ENCODE assay signal across 8 cellular contexts in genomic region chr19:49017666-49018351, GRCh38. TPM values are rescaled to one million over a fixed set of nuclear protein-coding genes. Genes with fewer than 3 reads are reported as not detected.
DNase-seq lines count a peak whose midpoint lies in the region; ATAC-seq lines count a peak whose summit lies in the region.

No MANE protein-coding gene starts in this region.

- peaks cover 30% of the 10 kb centered on the region for H3K36me3 ChIP-seq in SJSA1

- no peaks in the 10 kb centered on the region for H3K9me3 Mint-ChIP-seq in activated naive CD4-positive, alpha-beta T cell treated with anti-CD3 and anti-CD28 coated beads for 36 hours

- peak; percentile 57 for ATAC-seq in HG02798 (IDR thresholded peaks at IDR 0.05; ENCODE audit: poor library complexity, unreplicated experiment)
- ATAC-seq in Right ventricle myocardium superior (ENCODE audit: poor library complexity), result peak; percentile 73

- CTCF ChIA-PET in activated naive CD4-positive, alpha-beta T cell treated with anti-CD3 and anti-CD28 coated beads for 36 hours (lab: Charles Lee), result interaction anchor here (0.9 to 4.8 kb wide), 5 partner anchors 12 to 24 kb away, joined by 3 to 22 read pairs (median 4); partner anchors contain the start of genes CGB2, GYS1 and RUVBL2

- intact Hi-C loops in activated naive CD4-positive, alpha-beta T cell treated with anti-CD3 and anti-CD28 coated beads for 36 hours (cut with micrococcal nuclease), result loop anchor here (2.0 kb wide), 1 partner anchor 25 kb away; the partner anchor contains the start of genes GYS1 and RUVBL2
- intact Hi-C loops in Right ventricle myocardium superior (cut with DNase I), result no loop called here

- peaks cover 3% of the 10 kb centered on the region for H3K36me3 Mint-ChIP-seq in activated naive CD4-positive, alpha-beta T cell treated with anti-CD3 and anti-CD28 coated beads for 36 hours (ENCODE audit: low read depth)

- no peak overlapping the region for H3K27ac Mint-ChIP-seq in activated naive CD4-positive, alpha-beta T cell treated with anti-CD3 and anti-CD28 coated beads for 36 hours

- no peaks in the 10 kb centered on the region for H3K27me3 ChIP-seq in SJSA1 (replicated peaks)

- peak overlapping the region; percentile 43 for H3K4me3 ChIP-seq in SJSA1

- peak overlapping the region; percentile 74 for H3K4me3 Mint-ChIP-seq in activated naive CD4-positive, alpha-beta T cell treated with anti-CD3 and anti-CD28 coated beads for 36 hours

- peaks cover 27% of the 10 kb centered on the region for H3K4me1 Mint-ChIP-seq in activated naive CD4-positive, alpha-beta T cell treated with anti-CD3 and anti-CD28 coated beads for 36 hours (ENCODE audit: low read depth)

- H3K27me3 Mint-ChIP-seq in activated naive CD4-positive, alpha-beta T cell treated with anti-CD3 and anti-CD28 coated beads for 36 hours (ENCODE audit: low read depth), result peaks cover 8% of the 10 kb centered on the region

- H3K27ac ChIP-seq in SJSA1, result no peak overlapping the region

- H3K9me3 ChIP-seq in SJSA1 (replicated peaks), result 0 out of 2 replicates have a peak, but pooled peaks cover 3% of the 10 kb centered on the region

- peak; percentile 64 for DNase-seq in CMK (ENCODE audit: low read depth)
- peak; percentile 70 to 84 for DNase-seq in SJSA1 (ENCODE audit: low read depth in 1 of 2, low spot score in 2 of 2)
- DNase-seq in activated naive CD4-positive, alpha-beta T cell treated with anti-CD3 and anti-CD28 coated beads for 36 hours, result peak; percentile 64
- DNase-seq in Right ventricle myocardium superior, result peak; percentile 63
- peak; percentile 65 for DNase-seq in retina
- no peak for DNase-seq in NCI-H187 treated with DMSO at 0.1 percent for 48 hours (lab: John Stamatoyannopoulos, UW)
- no peak for DNase-seq in superior temporal gyrus (ENCODE audit: extremely low spot score)

- peaks cover 20% of the 10 kb centered on the region for H3K4me1 ChIP-seq in SJSA1 (replicated peaks)

RNA-seq across cellular contexts. Expression of gene LHB, which starts 0.9 kb away (rescaled TPM):
- total RNA-seq in SJSA1 (2014; rRNA removed; shearing (Covaris generic)), result 0.34 TPM in 1 of 2 replicates, not detected in the other
- total RNA-seq in activated naive CD4-positive, alpha-beta T cell treated with anti-CD3 and anti-CD28 coated beads for 36 hours, result not detected
- not detected for total RNA-seq in Right ventricle myocardium superior

RNA-seq across cellular contexts. Expression of gene CGB3, which starts 6.3 kb away (rescaled TPM):
- total RNA-seq in SJSA1 (2014; rRNA removed; shearing (Covaris generic)), result not detected in 2 replicates
- not detected for total RNA-seq in activated naive CD4-positive, alpha-beta T cell treated with anti-CD3 and anti-CD28 coated beads for 36 hours
- total RNA-seq in Right ventricle myocardium superior, result not detected

RNA-seq across cellular contexts. Expression of gene CGB2, which starts 13.9 kb away (rescaled TPM):
- total RNA-seq in SJSA1 (2014; rRNA removed; shearing (Covaris generic)), result not detected in 2 replicates
- not detected for total RNA-seq in activated naive CD4-positive, alpha-beta T cell treated with anti-CD3 and anti-CD28 coated beads for 36 hours
- total RNA-seq in Right ventricle myocardium superior, result not detected

RNA-seq across cellular contexts. Expression of gene CGB1, which starts 18.9 kb away (rescaled TPM):
- 1.00 TPM in 1 of 2 replicates, not detected in the other for total RNA-seq in SJSA1 (2014; rRNA removed; shearing (Covaris generic))
- not detected for total RNA-seq in activated naive CD4-positive, alpha-beta T cell treated with anti-CD3 and anti-CD28 coated beads for 36 hours
- total RNA-seq in Right ventricle myocardium superior, result not detected

RNA-seq across cellular contexts. Expression of gene RUVBL2, which starts 24.1 kb away (rescaled TPM):
- 238 and 322 TPM in 2 replicates for total RNA-seq in SJSA1 (2014; rRNA removed; shearing (Covaris generic))
- 100 to 1,000 TPM; 119 to 126 TPM for total RNA-seq in activated naive CD4-positive, alpha-beta T cell treated with anti-CD3 and anti-CD28 coated beads for 36 hours
- 41.7 TPM for total RNA-seq in Right ventricle myocardium superior

Comparison
In these comparisons a context has a peak if more than half of its experiments do, and no peak if none do; other contexts are left out.
1. DNase-seq: peak in CMK (single experiment), SJSA1 (2 of 2), activated naive CD4-positive, alpha-beta T cell treated with anti-CD3 and anti-CD28 coated beads for 36 hours (single experiment), Right ventricle myocardium superior (single experiment) and retina (single experiment); none in NCI-H187 treated with DMSO at 0.1 percent for 48 hours (single experiment) and superior temporal gyrus (single experiment).